In the genomic region with DNA sequence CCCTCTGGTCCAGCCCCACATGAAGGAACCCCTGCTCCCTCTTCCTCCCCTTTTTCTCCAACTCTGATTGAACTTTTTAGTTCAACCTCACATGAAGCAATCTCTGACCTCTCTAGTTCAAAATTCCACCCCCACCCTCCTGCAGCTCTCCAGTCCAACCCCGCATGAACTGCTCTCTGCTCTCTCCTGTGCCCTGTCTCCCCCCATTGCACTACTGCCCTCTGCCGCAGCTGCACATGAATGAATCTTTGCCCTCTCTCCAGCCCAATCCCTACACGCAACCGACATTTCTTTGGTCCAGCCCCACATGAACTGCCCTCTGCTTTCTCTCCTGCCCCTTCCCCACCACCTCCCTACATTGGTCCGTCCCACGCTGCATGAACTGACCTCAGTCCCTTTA, we compare ENCODE assay signal across 37 cellular contexts. TPM values are rescaled to one million over a fixed set of nuclear protein-coding genes. Genes with fewer than 3 reads are reported as not detected.
"Had no signal": no experiment of that assay in that cellular context is flagged by ENCODE, and none has a peak within 500 bp of the region (broad histone marks: within the 10 kb centered on the region; RNA-seq: fewer than 3 reads in every experiment).

No MANE protein-coding gene starts in this region.

- H3K9me3 Mint-ChIP-seq: activated CD4-positive, alpha-beta memory T cell treated with anti-CD3 and anti-CD28 coated beads, Interleukin-2, amount 10 ng/mL, durations not matched to agents 7 days and 5 days; activated CD4-positive, alpha-beta T cell treated with anti-CD3 and anti-CD28 coated beads, Interleukin-2, amount 10 ng/mL, durations not matched to agents 7 days and 5 days; activated naive CD4-positive, alpha-beta T cell treated with anti-CD3 and anti-CD28 coated beads, Interleukin-2, amount 10 ng/mL, durations not matched to agents 7 days and 5 days; activated naive CD4-positive, alpha-beta T cell treated with anti-CD3 and anti-CD28 coated beads, Interleukin-2, amount 50 U/mL, for 72 hours; activated naive CD8-positive, alpha-beta T cell treated with anti-CD3 and anti-CD28 coated beads, Interleukin-2, amount 10 ng/mL, durations not matched to agents 7 days and 5 days; activated T-cell treated with anti-CD3 and anti-CD28 coated beads, Interleukin-2, amount 50 U/mL, for 24 hours; activated T-cell treated with anti-CD3 and anti-CD28 coated beads, Interleukin-2, amount 50 U/mL, for 72 hours; central memory CD8-positive, alpha-beta T cell; dendritic cell treated with granulocyte-macrophage colony-stimulating factor and Interleukin-4, amounts not matched to agents 40 ng/mL and 50 ng/mL, for 4 days; effector memory CD8-positive, alpha-beta T cell had no signal

- H3K27me3 Mint-ChIP-seq: activated naive CD8-positive, alpha-beta T cell treated with anti-CD3 and anti-CD28 coated beads, Interleukin-2, amount 10 ng/mL, durations not matched to agents 7 days and 5 days had no signal

- H3K4me3 Mint-ChIP-seq: activated CD4-positive, alpha-beta memory T cell treated with anti-CD3 and anti-CD28 coated beads, Interleukin-2, amount 10 ng/mL, durations not matched to agents 7 days and 5 days; activated CD4-positive, alpha-beta T cell treated with anti-CD3 and anti-CD28 coated beads, Interleukin-2, amount 10 ng/mL, durations not matched to agents 7 days and 5 days; activated naive CD4-positive, alpha-beta T cell treated with anti-CD3 and anti-CD28 coated beads, Interleukin-2, amount 10 ng/mL, durations not matched to agents 7 days and 5 days; activated naive CD8-positive, alpha-beta T cell treated with anti-CD3 and anti-CD28 coated beads, Interleukin-2, amount 10 ng/mL, durations not matched to agents 7 days and 5 days; activated T-cell treated with anti-CD3 and anti-CD28 coated beads, Interleukin-2, amount 50 U/mL, for 24 hours; activated T-cell treated with anti-CD3 and anti-CD28 coated beads, Interleukin-2, amount 50 U/mL, for 72 hours; central memory CD8-positive, alpha-beta T cell; dendritic cell treated with granulocyte-macrophage colony-stimulating factor and Interleukin-4, amounts not matched to agents 40 ng/mL and 50 ng/mL, for 4 days; effector memory CD8-positive, alpha-beta T cell had no signal

- FAIRE-seq: astrocyte, bronchial epithelial cell had no signal

- H3K36me3 Mint-ChIP-seq: activated naive CD4-positive, alpha-beta T cell treated with anti-CD3 and anti-CD28 coated beads, Interleukin-2, amount 10 ng/mL, durations not matched to agents 7 days and 5 days; activated naive CD4-positive, alpha-beta T cell treated with anti-CD3 and anti-CD28 coated beads, Interleukin-2, amount 50 U/mL, for 72 hours; activated naive CD8-positive, alpha-beta T cell treated with anti-CD3 and anti-CD28 coated beads, Interleukin-2, amount 10 ng/mL, durations not matched to agents 7 days and 5 days had no signal

- H3K27ac Mint-ChIP-seq: activated CD4-positive, alpha-beta memory T cell treated with anti-CD3 and anti-CD28 coated beads, Interleukin-2, amount 10 ng/mL, durations not matched to agents 7 days and 5 days; activated CD4-positive, alpha-beta T cell treated with anti-CD3 and anti-CD28 coated beads, Interleukin-2, amount 10 ng/mL, durations not matched to agents 7 days and 5 days; activated naive CD4-positive, alpha-beta T cell treated with anti-CD3 and anti-CD28 coated beads, Interleukin-2, amount 10 ng/mL, durations not matched to agents 7 days and 5 days; activated naive CD4-positive, alpha-beta T cell treated with anti-CD3 and anti-CD28 coated beads, Interleukin-2, amount 50 U/mL, for 72 hours; activated naive CD8-positive, alpha-beta T cell treated with anti-CD3 and anti-CD28 coated beads, Interleukin-2, amount 10 ng/mL, durations not matched to agents 7 days and 5 days; activated T-cell treated with anti-CD3 and anti-CD28 coated beads, Interleukin-2, amount 50 U/mL, for 24 hours; activated T-cell treated with anti-CD3 and anti-CD28 coated beads, Interleukin-2, amount 50 U/mL, for 72 hours; dendritic cell treated with granulocyte-macrophage colony-stimulating factor and Interleukin-4, amounts not matched to agents 40 ng/mL and 50 ng/mL, for 4 days; effector memory CD8-positive, alpha-beta T cell had no signal

- ATAC-seq: activated naive CD4-positive, alpha-beta T cell treated with anti-CD3 and anti-CD28 coated beads, Interleukin-2, amount 50 U/mL, for 72 hours; activated T-cell treated with anti-CD3 and anti-CD28 coated beads, Interleukin-2, amount 50 U/mL, for 72 hours; effector memory CD8-positive, alpha-beta T cell; gastroesophageal sphincter; heart right ventricle had no signal

- H3K9me3 ChIP-seq: esophagus squamous epithelium, gastroesophageal sphincter, heart right ventricle had no signal

- H3K27me3 ChIP-seq: brain microvascular endothelial cell, esophagus squamous epithelium, gastroesophageal sphincter had no signal

- H3K27ac ChIP-seq: brain microvascular endothelial cell, coronary artery, epithelial cell of prostate, gastroesophageal sphincter, heart right ventricle had no signal

- DNase-seq: activated CD4-positive, alpha-beta memory T cell treated with anti-CD3 and anti-CD28 coated beads, Interleukin-2, amount 10 ng/mL, durations not matched to agents 7 days and 5 days; activated CD4-positive, alpha-beta T cell treated with anti-CD3 and anti-CD28 coated beads for 1 hour; activated CD4-positive, alpha-beta T cell treated with anti-CD3 and anti-CD28 coated beads for 4 hours; activated CD4-positive, alpha-beta T cell treated with anti-CD3 and anti-CD28 coated beads, Interleukin-2, amount 10 ng/mL, durations not matched to agents 7 days and 5 days; activated CD4-positive, alpha-beta T cell treated with anti-CD3 and anti-CD28 coated beads, Interleukin-2, amount 50 U/mL, for 4 hours; activated CD8-positive, alpha-beta memory T cell treated with anti-CD3 and anti-CD28 coated beads, Interleukin-2, amount 50 U/mL, for 48 hours; activated gamma-delta T cell; activated naive CD4-positive, alpha-beta T cell; activated naive CD4-positive, alpha-beta T cell treated with anti-CD3 and anti-CD28 coated beads, Interleukin-2, amount 10 ng/mL, durations not matched to agents 7 days and 5 days; activated naive CD8-positive, alpha-beta T cell treated with anti-CD3 and anti-CD28 coated beads, Interleukin-2, amount 10 ng/mL, durations not matched to agents 7 days and 5 days; activated T-cell treated with anti-CD3 and anti-CD28 coated beads for 4 hours; activated T-cell treated with anti-CD3 and anti-CD28 coated beads, Interleukin-2, amount 50 U/mL, for 24 hours; activated T-cell treated with anti-CD3 and anti-CD28 coated beads, Interleukin-2, amount 50 U/mL, for 72 hours; amniotic stem cell; anterior cingulate cortex; brain microvascular endothelial cell; effector CD4-positive, alpha-beta T cell; effector memory CD8-positive, alpha-beta T cell; esophagus squamous epithelium; foreskin melanocyte; heart right ventricle; T-helper 2 cell had no signal

- H3K4me3 ChIP-seq: coronary artery, esophagus squamous epithelium, gastroesophageal sphincter, heart right ventricle had no signal

- H3K4me1 ChIP-seq: gastroesophageal sphincter, heart right ventricle had no signal

- H3K4me1 Mint-ChIP-seq: activated CD4-positive, alpha-beta memory T cell treated with anti-CD3 and anti-CD28 coated beads, Interleukin-2, amount 10 ng/mL, durations not matched to agents 7 days and 5 days; activated CD4-positive, alpha-beta T cell treated with anti-CD3 and anti-CD28 coated beads, Interleukin-2, amount 10 ng/mL, durations not matched to agents 7 days and 5 days; activated naive CD4-positive, alpha-beta T cell treated with anti-CD3 and anti-CD28 coated beads, Interleukin-2, amount 10 ng/mL, durations not matched to agents 7 days and 5 days; activated naive CD8-positive, alpha-beta T cell treated with anti-CD3 and anti-CD28 coated beads, Interleukin-2, amount 10 ng/mL, durations not matched to agents 7 days and 5 days; central memory CD8-positive, alpha-beta T cell had no signal

- H3K36me3 ChIP-seq: brain microvascular endothelial cell had no signal

RNA-seq across cellular contexts. Expression of a gene that starts 54.2 kb away (rescaled TPM):
- total RNA-seq: activated CD4-positive, alpha-beta memory T cell treated with anti-CD3 and anti-CD28 coated beads, Interleukin-2, amount 10 ng/mL, durations not matched to agents 7 days and 5 days; activated CD4-positive, alpha-beta T cell treated with anti-CD3 and anti-CD28 coated beads, Interleukin-2, amount 10 ng/mL, durations not matched to agents 7 days and 5 days; activated naive CD4-positive, alpha-beta T cell treated with anti-CD3 and anti-CD28 coated beads, Interleukin-2, amount 50 U/mL, for 72 hours; activated naive CD8-positive, alpha-beta T cell treated with anti-CD3 and anti-CD28 coated beads, Interleukin-2, amount 10 ng/mL, durations not matched to agents 7 days and 5 days; activated T-cell treated with anti-CD3 and anti-CD28 coated beads, Interleukin-2, amount 50 U/mL, for 72 hours; bronchial epithelial cell; cardiac septum; cerebellum; esophagus squamous epithelium; fibroblast of lung; fibroblast of villous mesenchyme; gastroesophageal sphincter; glomerular endothelial cell; heart right ventricle; T-helper 1 cell treated with Interleukin-12 subunit alpha and Interleukin-12 subunit beta and Interleukin-4 antibody, amounts not matched to agents 30 ng/mL and 1 ng/mL, for 36 hours had no signal
- polyA plus RNA-seq: esophagus, fibroblast of lung, heart right ventricle had no signal
